Comparison of ENCODE assay signal across 8 cellular contexts in genomic region chr9:114372971-114373591, GRCh38. TPM values are rescaled to one million over a fixed set of nuclear protein-coding genes. Genes with fewer than 3 reads are reported as not detected.
DNase-seq lines count a peak whose midpoint lies in the region; ATAC-seq and TF ChIP-seq lines count a peak whose summit lies in the region.

No MANE protein-coding gene starts in this region.

- peak in 1 of 2 donors; percentile 24 for TF ChIP-seq EP300 in tibial nerve (IDR thresholded peaks at IDR 0.05)

- H3K4me3 ChIP-seq in tibial nerve (no peak overlapping the region), smooth muscle cell (no peak overlapping the region)

- H3K36me3 ChIP-seq in tibial nerve (peaks cover 3 to 74% (median 11%) of the 10 kb centered on the region in 3 donors), smooth muscle cell (ENCODE audit: low read depth) (no peaks in the 10 kb centered on the region)

- no peak overlapping the region for H3K4me2 ChIP-seq in smooth muscle cell

- peaks cover 77% of the 10 kb centered on the region for H3K4me1 Mint-ChIP-seq in T-helper 1 cell treated with Interleukin-12 subunit alpha and Interleukin-12 subunit beta and Interleukin-4 antibody, amounts not matched to agents 30 μg/mL and 1 μg/mL, for 36 hours (ENCODE audit: low read depth)
- H3K4me1 Mint-ChIP-seq in activated naive CD8-positive, alpha-beta T cell treated with anti-CD3 and anti-CD28 coated beads, Interleukin-2, amount 10 ng/mL, durations not matched to agents 7 days and 5 days, result peaks cover 79% of the 10 kb centered on the region
- peaks cover 49 to 81% of the 10 kb centered on the region in 2 donors for H3K4me1 Mint-ChIP-seq in natural killer cell

- H3K27ac ChIP-seq in tibial nerve, result peak overlapping the region in 3 of 4 donors; percentile 36 to 70 (median 48)
- H3K27ac ChIP-seq in smooth muscle cell (ENCODE audit: low read depth), result no peak overlapping the region

- H3K9me3 Mint-ChIP-seq in T-helper 1 cell treated with Interleukin-12 subunit alpha and Interleukin-12 subunit beta and Interleukin-4 antibody, amounts not matched to agents 30 μg/mL and 1 μg/mL, for 36 hours, result no peaks in the 10 kb centered on the region
- no peaks in the 10 kb centered on the region for H3K9me3 Mint-ChIP-seq in activated naive CD8-positive, alpha-beta T cell treated with anti-CD3 and anti-CD28 coated beads, Interleukin-2, amount 10 ng/mL, durations not matched to agents 7 days and 5 days
- H3K9me3 Mint-ChIP-seq in natural killer cell, result peaks cover 0 to 3% of the 10 kb centered on the region in 2 donors

- POLR2A ChIA-PET in activated naive CD8-positive, alpha-beta T cell treated with anti-CD3 and anti-CD28 coated beads, Interleukin-2, amount 10 ng/mL, durations not matched to agents 7 days and 5 days (lab: Charles Lee), result interaction anchor here (0.6 to 15.1 kb wide), 10 partner anchors 10 to 37 kb away, joined by 3 to 637 read pairs (median 3); partner anchors contain the start of gene AKNA

- peak overlapping the region; percentile 81 for H3K27ac Mint-ChIP-seq in T-helper 1 cell treated with Interleukin-12 subunit alpha and Interleukin-12 subunit beta and Interleukin-4 antibody, amounts not matched to agents 30 μg/mL and 1 μg/mL, for 36 hours
- H3K27ac Mint-ChIP-seq in activated naive CD8-positive, alpha-beta T cell treated with anti-CD3 and anti-CD28 coated beads, Interleukin-2, amount 10 ng/mL, durations not matched to agents 7 days and 5 days, result peak overlapping the region; percentile 87
- peak overlapping the region; percentile 79 to 86 for H3K27ac Mint-ChIP-seq in natural killer cell

- H3K27me3 Mint-ChIP-seq in T-helper 1 cell treated with Interleukin-12 subunit alpha and Interleukin-12 subunit beta and Interleukin-4 antibody, amounts not matched to agents 30 μg/mL and 1 μg/mL, for 36 hours (ENCODE audit: low read depth), result no peaks in the 10 kb centered on the region
- no peaks in the 10 kb centered on the region for H3K27me3 Mint-ChIP-seq in activated naive CD8-positive, alpha-beta T cell treated with anti-CD3 and anti-CD28 coated beads, Interleukin-2, amount 10 ng/mL, durations not matched to agents 7 days and 5 days
- H3K27me3 Mint-ChIP-seq in natural killer cell (ENCODE audit: low read depth in 2 of 2), result no peaks in the 10 kb centered on the region

- no peaks in the 10 kb centered on the region for H4K20me1 ChIP-seq in smooth muscle cell (ENCODE audit: low read depth)

- no peak for TF ChIP-seq POLR2A in tibial nerve (IDR thresholded peaks at IDR 0.05)

- DNase-seq in activated naive CD8-positive, alpha-beta T cell treated with anti-CD3 and anti-CD28 coated beads, Interleukin-2, amount 10 ng/mL, durations not matched to agents 7 days and 5 days, result peak; percentile 80
- DNase-seq in natural killer cell (peak; percentile 73), tibial nerve (ENCODE audit: low spot score in 2 of 2) (no peak), smooth muscle cell (lab: John Stamatoyannopoulos, UW; ENCODE audit: unreplicated experiment) (no peak), NCI-H2227 treated with DMSO at 0.1 percent for 48 hours (lab: John Stamatoyannopoulos, UW) (no peak)

- H3K27me3 ChIP-seq in tibial nerve (no peaks in the 10 kb centered on the region), smooth muscle cell (ENCODE audit: low read depth) (no peaks in the 10 kb centered on the region)

- no peak overlapping the region for H3K9ac ChIP-seq in smooth muscle cell (ENCODE audit: low read depth)

- no peaks in the 10 kb centered on the region for H3F3A ChIP-seq in smooth muscle cell (ENCODE audit: low read depth)

- H2AFZ ChIP-seq in smooth muscle cell (ENCODE audit: low read depth), result no peak overlapping the region

- H3K4me1 ChIP-seq in tibial nerve, result peaks cover 0 to 38% (median 14%) of the 10 kb centered on the region in 4 donors
- H3K4me1 ChIP-seq in smooth muscle cell (ENCODE audit: low read depth), result no peaks in the 10 kb centered on the region

- H3K79me2 ChIP-seq in smooth muscle cell (ENCODE audit: low read depth), result no peaks in the 10 kb centered on the region

- H3K9me3 ChIP-seq in tibial nerve, result no peaks in the 10 kb centered on the region
- no peaks in the 10 kb centered on the region for H3K9me3 ChIP-seq in smooth muscle cell (replicated peaks; ENCODE audit: low read depth)

- peak; percentile 90 for ATAC-seq in GM19043 (IDR thresholded peaks at IDR 0.05; ENCODE audit: low read depth, unreplicated experiment)
- peak; percentile 96 for ATAC-seq in HG03139 (IDR thresholded peaks at IDR 0.05; ENCODE audit: unreplicated experiment)
- ATAC-seq in activated naive CD8-positive, alpha-beta T cell treated with anti-CD3 and anti-CD28 coated beads, Interleukin-2, amount 10 ng/mL, durations not matched to agents 7 days and 5 days (ENCODE audit: low read depth), result peak; percentile 86
- peak; percentile 51 to 82 (median 65) for ATAC-seq in natural killer cell

- H3K4me3 Mint-ChIP-seq in T-helper 1 cell treated with Interleukin-12 subunit alpha and Interleukin-12 subunit beta and Interleukin-4 antibody, amounts not matched to agents 30 μg/mL and 1 μg/mL, for 36 hours, result peak overlapping the region; percentile 87
- peak overlapping the region; percentile 83 for H3K4me3 Mint-ChIP-seq in activated naive CD8-positive, alpha-beta T cell treated with anti-CD3 and anti-CD28 coated beads, Interleukin-2, amount 10 ng/mL, durations not matched to agents 7 days and 5 days
- H3K4me3 Mint-ChIP-seq in natural killer cell, result peak overlapping the region; percentile 68

- TF ChIP-seq CTCF in natural killer cell (IDR thresholded peaks at IDR 0.05), result no peak
- no peak for TF ChIP-seq CTCF in tibial nerve (IDR thresholded peaks at IDR 0.05)
- no peak for TF ChIP-seq CTCF in smooth muscle cell (IDR thresholded peaks at IDR 0.05; ENCODE audit: borderline replicate concordance, insufficient read depth, poor library complexity, severe bottlenecking)

- intact Hi-C loops in natural killer cell (cut with micrococcal nuclease), result loop anchor here (1.0 kb wide), 1 partner anchor 12 kb away; no protein-coding TSS in a partner anchor

- H3K36me3 Mint-ChIP-seq in T-helper 1 cell treated with Interleukin-12 subunit alpha and Interleukin-12 subunit beta and Interleukin-4 antibody, amounts not matched to agents 30 μg/mL and 1 μg/mL, for 36 hours (ENCODE audit: low read depth), result peaks cover 80% of the 10 kb centered on the region
- peaks cover 53% of the 10 kb centered on the region for H3K36me3 Mint-ChIP-seq in activated naive CD8-positive, alpha-beta T cell treated with anti-CD3 and anti-CD28 coated beads, Interleukin-2, amount 10 ng/mL, durations not matched to agents 7 days and 5 days
- H3K36me3 Mint-ChIP-seq in natural killer cell, result peaks cover 12% of the 10 kb centered on the region

- WGBS in tibial nerve, 2 donors, result 52 to 65% methylated on average over 6 to 8 of the region's 9 CpGs
- 89% methylated on average over 9 of the region's 9 CpGs for WGBS in smooth muscle cell (ENCODE audit: low lambda C conversion rate)

RNA-seq across cellular contexts. Expression of gene AKNA, which starts 14.7 kb away (rescaled TPM):
- total RNA-seq in activated naive CD8-positive, alpha-beta T cell treated with anti-CD3 and anti-CD28 coated beads, Interleukin-2, amount 10 ng/mL, durations not matched to agents 7 days and 5 days, result 100 to 1,000 TPM; 482 to 492 TPM
- total RNA-seq in natural killer cell, result 100 to 1,000 TPM; 577 to 743 (median 676) TPM
- 10 to 100 TPM; 23.6 to 42.2 (median 36.6) TPM for total RNA-seq in tibial nerve
- 3.0 and 4.7 TPM in 2 replicates for total RNA-seq in smooth muscle cell
- polyA plus RNA-seq in smooth muscle cell, result 2.8 and 3.2 TPM in 2 replicates

RNA-seq across cellular contexts. Expression of gene ORM2, which starts 43.4 kb away (rescaled TPM):
- not detected for total RNA-seq in activated naive CD8-positive, alpha-beta T cell treated with anti-CD3 and anti-CD28 coated beads, Interleukin-2, amount 10 ng/mL, durations not matched to agents 7 days and 5 days
- not detected for total RNA-seq in natural killer cell
- not detected for total RNA-seq in tibial nerve
- total RNA-seq in smooth muscle cell, result 0.27 TPM in 1 of 2 replicates, not detected in the other
- not detected in 2 replicates for polyA plus RNA-seq in smooth muscle cell

RNA-seq across cellular contexts. Expression of gene ORM1, which starts 50.2 kb away (rescaled TPM):
- not detected for total RNA-seq in activated naive CD8-positive, alpha-beta T cell treated with anti-CD3 and anti-CD28 coated beads, Interleukin-2, amount 10 ng/mL, durations not matched to agents 7 days and 5 days
- under 1 TPM in 1 of 3 donors, not detected in 2; 1.00 TPM for total RNA-seq in natural killer cell
- total RNA-seq in tibial nerve, result not detected
- not detected in 2 replicates for total RNA-seq in smooth muscle cell
- polyA plus RNA-seq in smooth muscle cell, result 0.46 and 0.74 TPM in 2 replicates

Comparison
In these comparisons a context has a peak if more than half of its experiments do, and no peak if none do; other contexts are left out.
1. DNase-seq: peak in activated naive CD8-positive, alpha-beta T cell treated with anti-CD3 and anti-CD28 coated beads, Interleukin-2, amount 10 ng/mL, durations not matched to agents 7 days and 5 days (single experiment) and natural killer cell (single experiment); none in tibial nerve (0 of 2), smooth muscle cell (single experiment) and NCI-H2227 treated with DMSO at 0.1 percent for 48 hours (single experiment).
2. RNA of gene AKNA, which starts 14.7 kb away (total RNA-seq): 577 to 743 TPM in natural killer cell and 482 to 492 TPM in activated naive CD8-positive, alpha-beta T cell treated with anti-CD3 and anti-CD28 coated beads, Interleukin-2, amount 10 ng/mL, durations not matched to agents 7 days and 5 days; 23.6 to 42.2 TPM in tibial nerve and 3.0 to 4.7 TPM in smooth muscle cell; every median in the first group is over 10 times any median in the second.
3. Peak in every context shown above with its lines, with median percentiles within 50 percentile points of each other: ATAC-seq, H3K27ac Mint-ChIP-seq and H3K4me3 Mint-ChIP-seq.